In the genomic region with DNA sequence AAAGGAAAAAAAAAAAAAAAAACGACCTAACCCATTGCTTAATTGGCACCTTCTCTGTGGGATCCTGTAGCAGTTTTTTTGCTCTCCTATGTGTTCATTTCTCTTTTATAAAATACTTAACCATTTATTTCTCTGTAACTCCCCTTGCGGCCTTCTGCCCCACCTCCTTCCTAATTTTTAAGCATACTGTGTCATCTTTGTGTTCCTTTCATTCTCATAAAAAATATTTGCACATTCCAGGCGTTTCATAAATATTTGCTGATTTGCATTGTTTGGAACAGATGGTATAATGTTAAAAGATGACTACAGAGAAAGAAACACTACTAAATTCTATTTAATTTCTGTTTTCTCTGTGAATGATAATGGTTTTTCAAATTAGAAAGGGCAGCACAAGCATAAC, we compare ENCODE assay signal across 28 cellular contexts.
"Had no signal": no experiment of that assay in that cellular context is flagged by ENCODE, and none has a peak within 500 bp of the region (broad histone marks: within the 10 kb centered on the region; RNA-seq: fewer than 3 reads in every experiment).

No MANE protein-coding gene starts in this region.

- H3K27ac Mint-ChIP-seq: activated B cell treated with CpG ODN at 0.5 μM for 24 hours; activated CD4-positive, alpha-beta T cell treated with anti-CD3 and anti-CD28 coated beads, Interleukin-2, amount 10 ng/mL, durations not matched to agents 24 days and 14 days; activated naive CD4-positive, alpha-beta T cell treated with anti-CD3 and anti-CD28 coated beads, Interleukin-2, amount 50 U/mL, for 72 hours; activated naive CD8-positive, alpha-beta T cell treated with anti-CD3 and anti-CD28 coated beads, Interleukin-2, amount 50 U/mL, for 24 hours; T-cell had no signal

- H3K4me1 Mint-ChIP-seq: activated B cell treated with CpG ODN at 0.5 μM for 24 hours; activated CD4-positive, alpha-beta T cell treated with anti-CD3 and anti-CD28 coated beads, Interleukin-2, amount 10 ng/mL, durations not matched to agents 24 days and 14 days; activated naive CD8-positive, alpha-beta T cell treated with anti-CD3 and anti-CD28 coated beads, Interleukin-2, amount 50 U/mL, for 24 hours; central memory CD8-positive, alpha-beta T cell; T-cell had no signal

- H3K9me3 ChIP-seq: ascending aorta, body of pancreas had no signal

- H3K4me3 ChIP-seq: ascending aorta, body of pancreas, SK-N-MC had no signal

- H3K36me3 ChIP-seq: ascending aorta had no signal

- H3K36me3 Mint-ChIP-seq: activated naive CD4-positive, alpha-beta T cell treated with anti-CD3 and anti-CD28 coated beads, Interleukin-2, amount 50 U/mL, for 72 hours; T-cell had no signal

- H3K27me3 ChIP-seq: ascending aorta, body of pancreas had no signal

- H3K4me3 Mint-ChIP-seq: activated B cell treated with CpG ODN at 0.5 μM for 24 hours; activated CD4-positive, alpha-beta T cell treated with anti-CD3 and anti-CD28 coated beads, Interleukin-2, amount 10 ng/mL, durations not matched to agents 24 days and 14 days; activated naive CD8-positive, alpha-beta T cell treated with anti-CD3 and anti-CD28 coated beads, Interleukin-2, amount 50 U/mL, for 24 hours; activated T-cell treated with anti-CD3 and anti-CD28 coated beads, Interleukin-2, amount 50 U/mL, for 4 hours; central memory CD8-positive, alpha-beta T cell; T-cell had no signal

- H3K9me3 Mint-ChIP-seq: activated B cell treated with CpG ODN at 0.5 μM for 24 hours; activated CD4-positive, alpha-beta T cell treated with anti-CD3 and anti-CD28 coated beads, Interleukin-2, amount 10 ng/mL, durations not matched to agents 24 days and 14 days; activated naive CD8-positive, alpha-beta T cell treated with anti-CD3 and anti-CD28 coated beads, Interleukin-2, amount 50 U/mL, for 24 hours; activated T-cell treated with anti-CD3 and anti-CD28 coated beads, Interleukin-2, amount 50 U/mL, for 4 hours had no signal

- DNase-seq: activated B cell treated with CpG ODN at 0.5 μM for 24 hours; activated CD4-positive, alpha-beta T cell treated with anti-CD3 and anti-CD28 coated beads for 1 hour; activated CD4-positive, alpha-beta T cell treated with anti-CD3 and anti-CD28 coated beads, Interleukin-2, amount 10 ng/mL, durations not matched to agents 24 days and 14 days; activated CD4-positive, alpha-beta T cell treated with anti-CD3 and anti-CD28 coated beads, Interleukin-2, amount 50 U/mL, for 48 hours; activated effector memory CD4-positive, alpha-beta T cell treated with anti-CD3 and anti-CD28 coated beads, Interleukin-2, amount 50 U/mL, for 16 hours; activated naive CD4-positive, alpha-beta T cell treated with Interleukin-2 at 50 U/mL for 16 hours; activated naive CD8-positive, alpha-beta T cell treated with anti-CD3 and anti-CD28 coated beads, Interleukin-2, amount 50 U/mL, for 24 hours; activated T-cell treated with anti-CD3 and anti-CD28 coated beads, Interleukin-2, amount 50 U/mL, for 4 hours; amniotic stem cell; body of pancreas; MM.1S; NCI-H146; NCI-H187 treated with DMSO at 0.1 percent for 48 hours; NCI-H2171; NCI-H2227 treated with DMSO at 0.1 percent for 48 hours; NCI-H446 treated with DMSO at 0.1 percent for 48 hours; NCI-H524 treated with DMSO at 0.1 percent for 48 hours; NCI-H82; RPMI8226; T-cell; T-helper 2 cell; T1000 had no signal

- H3K27me3 Mint-ChIP-seq: activated B cell treated with CpG ODN at 0.5 μM for 24 hours; activated CD4-positive, alpha-beta T cell treated with anti-CD3 and anti-CD28 coated beads, Interleukin-2, amount 10 ng/mL, durations not matched to agents 24 days and 14 days; activated naive CD8-positive, alpha-beta T cell treated with anti-CD3 and anti-CD28 coated beads, Interleukin-2, amount 50 U/mL, for 24 hours; central memory CD8-positive, alpha-beta T cell; T-cell had no signal

- H3K4me1 ChIP-seq: ascending aorta, body of pancreas had no signal

- ATAC-seq: activated naive CD4-positive, alpha-beta T cell treated with anti-CD3 and anti-CD28 coated beads, Interleukin-2, amount 50 U/mL, for 72 hours; activated naive CD8-positive, alpha-beta T cell treated with anti-CD3 and anti-CD28 coated beads, Interleukin-2, amount 50 U/mL, for 24 hours; activated T-cell treated with anti-CD3 and anti-CD28 coated beads, Interleukin-2, amount 50 U/mL, for 4 hours; body of pancreas; Panc1; Right ventricle myocardium inferior; T-cell had no signal

- H3K27ac ChIP-seq: ascending aorta, body of pancreas, SK-N-MC had no signal
